14 cellular contexts compared by ENCODE assay signal in genomic region chr3:135990903-135991302, GRCh38. TPM values are rescaled to one million over a fixed set of nuclear protein-coding genes. Genes with fewer than 3 reads are reported as not detected.
"Had no signal": no experiment of that assay in that cellular context is flagged by ENCODE, and none has a peak within 500 bp of the region (broad histone marks: within the 10 kb centered on the region; RNA-seq: fewer than 3 reads in every experiment).

No MANE protein-coding gene starts in this region.

- H3K4me1 Mint-ChIP-seq: central memory CD8-positive, alpha-beta T cell; naive B cell had no signal

- H3K36me3 ChIP-seq: lower lobe of right lung, thyroid gland, vagina had no signal

- H3K9me3 Mint-ChIP-seq: central memory CD8-positive, alpha-beta T cell had no signal

- H3K9me3 ChIP-seq: lower lobe of right lung, thyroid gland, vagina had no signal

- H3K4me3 ChIP-seq: lower lobe of right lung, thyroid gland, vagina had no signal

- ATAC-seq: activated CD8-positive, alpha-beta T cell treated with anti-CD3 and anti-CD28 coated beads, Interleukin-2, amount 10 ng/mL, durations not matched to agents 7 days and 5 days; lower lobe of right lung; sciatic nerve had no signal

- H3K27ac ChIP-seq: lower lobe of right lung, thyroid gland, vagina had no signal

- H3K36me3 Mint-ChIP-seq: naive B cell had no signal

- H3K4me1 ChIP-seq: lower lobe of right lung, thyroid gland had no signal

- DNase-seq: activated CD4-positive, alpha-beta T cell treated with anti-CD3 and anti-CD28 coated beads for 4 hours; activated CD8-positive, alpha-beta memory T cell treated with anti-CD3 and anti-CD28 coated beads, Interleukin-2, amount 50 U/mL, for 48 hours; activated CD8-positive, alpha-beta T cell treated with anti-CD3 and anti-CD28 coated beads, Interleukin-2, amount 10 ng/mL, durations not matched to agents 7 days and 5 days; activated naive CD4-positive, alpha-beta T cell; hypothalamus; kidney glomerular epithelial cell; lower lobe of right lung; naive B cell; stimulated activated CD4-positive, alpha-beta T cell treated with anti-CD3 and anti-CD28 coated beads, Interleukin-4, amount 100 ng/mL, for 24 hours; thyroid gland had no signal

- H3K27me3 ChIP-seq: thyroid gland, vagina had no signal

- H3K27ac Mint-ChIP-seq: activated CD8-positive, alpha-beta T cell treated with anti-CD3 and anti-CD28 coated beads, Interleukin-2, amount 10 ng/mL, durations not matched to agents 7 days and 5 days had no signal

- H3K4me3 Mint-ChIP-seq: activated CD8-positive, alpha-beta T cell treated with anti-CD3 and anti-CD28 coated beads, Interleukin-2, amount 10 ng/mL, durations not matched to agents 7 days and 5 days; central memory CD8-positive, alpha-beta T cell; naive B cell had no signal

RNA-seq across cellular contexts. Expression of gene PPP2R3A, which starts 25.4 kb away (rescaled TPM):
- total RNA-seq: T-helper 1 cell treated with Interleukin-12 subunit alpha and Interleukin-12 subunit beta and Interleukin-4 antibody, amounts not matched to agents 30 ng/mL and 1 ng/mL, for 36 hours had no signal
